ENCODE assay signal across 12 cellular contexts in the genomic region with DNA sequence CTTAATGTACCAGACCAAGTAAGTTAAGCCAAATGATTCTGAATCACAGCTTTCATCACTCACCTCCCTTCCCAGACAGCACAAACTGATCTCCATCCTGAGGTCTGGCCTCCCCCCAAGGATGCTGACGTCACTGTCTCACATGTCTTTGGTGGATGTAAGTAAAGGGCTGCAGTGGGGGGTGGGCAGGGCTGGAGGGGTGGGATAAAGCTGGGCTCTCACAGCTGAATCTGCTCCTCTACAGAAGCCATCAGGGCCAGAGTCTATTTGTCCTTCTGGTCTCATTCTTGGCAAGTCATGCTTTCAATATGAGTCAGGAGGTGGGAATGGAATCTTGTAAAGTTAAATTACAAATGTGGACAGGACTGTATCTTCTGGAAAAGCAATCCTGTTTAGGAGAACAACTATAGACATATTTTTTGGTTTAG. TPM values are rescaled to one million over a fixed set of nuclear protein-coding genes. Genes with fewer than 3 reads are reported as not detected.
DNase-seq lines count a peak whose midpoint lies in the region; ATAC-seq and TF ChIP-seq lines count a peak whose summit lies in the region.
"Had no signal": no experiment of that assay in that cellular context is flagged by ENCODE, and none has a peak within 500 bp of the region (broad histone marks: within the 10 kb centered on the region; RNA-seq: fewer than 3 reads in every experiment).

No MANE protein-coding gene starts in this region.

- WGBS in hepatocyte (ENCODE audit: low lambda C conversion rate, missing lambda C conversion rate) = 71% methylated on average over 1 of the region's 1 CpG

- TF ChIP-seq CTCF in brain microvascular endothelial cell (IDR thresholded peaks at IDR 0.05; ENCODE audit: low read depth, low read length, missing control alignments) (no peak), hepatocyte (IDR thresholded peaks at IDR 0.05; ENCODE audit: poor library complexity) (no peak), thoracic aorta (IDR thresholded peaks at IDR 0.05) (no peak)

- ATAC-seq in thoracic aorta (ENCODE audit: insufficient number of reproducible peaks, low FRiP score, low read depth) (no peak), GM21390 (IDR thresholded peaks at IDR 0.05; ENCODE audit: unreplicated experiment) (no peak), HG02885 (IDR thresholded peaks at IDR 0.05; ENCODE audit: poor library complexity, unreplicated experiment) (no peak)

- H3K27me3 ChIP-seq in brain microvascular endothelial cell (replicated peaks) (no peaks in the 10 kb centered on the region), hepatocyte (no peaks in the 10 kb centered on the region), thoracic aorta (replicated peaks; ENCODE audit: insufficient read depth) (no peaks in the 10 kb centered on the region)
- H3K27me3 ChIP-seq: tibial nerve had no signal

- H4K20me1 ChIP-seq in hepatocyte (ENCODE audit: insufficient read depth, poor library complexity, severe bottlenecking) = no peaks in the 10 kb centered on the region

- H3K9me2 ChIP-seq in hepatocyte (replicated peaks; ENCODE audit: insufficient read depth) = no peaks in the 10 kb centered on the region

- H3K36me3 ChIP-seq in brain microvascular endothelial cell (replicated peaks) (no peaks in the 10 kb centered on the region), hepatocyte (replicated peaks; ENCODE audit: insufficient read depth, low read depth) (no peaks in the 10 kb centered on the region), thoracic aorta (no peaks in the 10 kb centered on the region)
- H3K36me3 ChIP-seq: tibial nerve had no signal

- DNase-seq in HK-2 (ENCODE audit: unreplicated experiment) = peak; percentile 73
- DNase-seq in brain microvascular endothelial cell = peak; percentile 100
- peak; percentile 58 for DNase-seq in hepatocyte (ENCODE audit: low spot score)
- peak; percentile 30 for DNase-seq in thoracic aorta (ENCODE audit: low spot score)
- no peak for DNase-seq in HT-29 (ENCODE audit: low spot score)
- DNase-seq in activated T-cell treated with anti-CD3 and anti-CD28 coated beads, Interleukin-2, amount 50 U/mL, for 48 hours = no peak
- DNase-seq: NCI-H1436; SHP77 treated with DMSO at 0.1 percent for 48 hours; stimulated activated CD4-positive, alpha-beta T cell treated with anti-CD3 and anti-CD28 coated beads, Interleukin-2, amount 100 ng/mL, for 48 hours had no signal

- no peak overlapping the region for H3K4me2 ChIP-seq in hepatocyte

- peaks cover 8% of the 10 kb centered on the region for H3K4me1 ChIP-seq in hepatocyte (ENCODE audit: insufficient read depth)
- H3K4me1 ChIP-seq in thoracic aorta (ENCODE audit: control insufficient read depth in 1 of 2, low read depth in 2 of 2) = peaks cover 0 to 9% of the 10 kb centered on the region in 2 donors
- H3K4me1 ChIP-seq: tibial nerve had no signal

- no peaks in the 10 kb centered on the region for H3K79me2 ChIP-seq in hepatocyte

- H2AFZ ChIP-seq in hepatocyte = no peak overlapping the region

- in situ Hi-C loops in brain microvascular endothelial cell (cut with HindIII; ENCODE audit: low pct_ligation_motif_present, low sequenced_read_pairs) = no loop called here

- H3K9me3 ChIP-seq in hepatocyte (ENCODE audit: low read depth) (no peaks in the 10 kb centered on the region), thoracic aorta (no peaks in the 10 kb centered on the region)
- H3K9me3 ChIP-seq: tibial nerve had no signal

- H3K27ac ChIP-seq in brain microvascular endothelial cell = peak overlapping the region; percentile 90
- peak overlapping the region; percentile 60 for H3K27ac ChIP-seq in hepatocyte
- H3K27ac ChIP-seq in thoracic aorta = peak overlapping the region in 1 of 2 donors; percentile 10

- H3K4me3 ChIP-seq in brain microvascular endothelial cell (ENCODE audit: low read depth, low read length) = no peak overlapping the region
- H3K4me3 ChIP-seq in hepatocyte = no peak overlapping the region
- H3K4me3 ChIP-seq in thoracic aorta = no peak overlapping the region
- H3K4me3 ChIP-seq: tibial nerve had no signal

RNA-seq across cellular contexts. Expression of a gene that starts 32.7 kb away (rescaled TPM):
- total RNA-seq in hepatocyte (1.3 and 1.4 TPM in 2 replicates), thoracic aorta (1 to 10 TPM; 4.4 to 5.7 TPM)
- 2.3 and 2.9 TPM in 2 replicates for polyA plus RNA-seq in hepatocyte
- total RNA-seq in HT-29 (2014; rRNA removed; shearing (Covaris generic)) = not detected in 2 replicates

Comparison
In these comparisons a context has a peak if more than half of its experiments do, and no peak if none do; other contexts are left out.
1. DNase-seq: peak in HK-2 (single experiment), brain microvascular endothelial cell (single experiment), hepatocyte (single experiment) and thoracic aorta (single experiment); none in HT-29 (single experiment) and activated T-cell treated with anti-CD3 and anti-CD28 coated beads, Interleukin-2, amount 50 U/mL, for 48 hours (0 of 2).